19 cellular contexts compared by ENCODE assay signal in the genomic region with DNA sequence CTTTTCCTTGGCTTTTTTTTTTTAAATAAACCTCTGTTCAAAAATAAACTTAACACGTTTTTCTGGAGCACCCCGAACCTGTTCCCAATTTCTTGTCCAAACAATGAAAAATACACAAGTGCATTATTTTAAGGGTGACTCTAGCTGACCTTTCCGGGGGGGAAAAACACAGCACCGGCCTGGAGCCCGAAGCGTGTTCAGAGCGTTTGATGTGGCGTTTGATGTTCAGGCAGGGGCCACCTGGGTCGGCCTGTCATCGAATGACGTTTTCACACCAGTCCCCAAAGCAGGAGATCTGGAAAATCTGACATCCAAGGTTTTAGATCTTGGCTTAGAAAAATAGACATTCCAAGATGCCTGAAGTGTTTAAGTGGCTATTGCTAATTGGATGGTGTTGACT.
DNase-seq lines count a peak whose midpoint lies in the region; ATAC-seq, FAIRE-seq and TF ChIP-seq lines count a peak whose summit lies in the region.
"Had no signal": no experiment of that assay in that cellular context is flagged by ENCODE, and none has a peak within 500 bp of the region (broad histone marks: within the 10 kb centered on the region; RNA-seq: fewer than 3 reads in every experiment).

No MANE protein-coding gene starts in this region.

- no peaks in the 10 kb centered on the region for H3K79me2 ChIP-seq in MM.1S (ENCODE audit: low read length)

- H3K4me1 ChIP-seq in HEK293 (ENCODE audit: control insufficient read depth, insufficient read depth, low read length) (no peaks in the 10 kb centered on the region), MM.1S (ENCODE audit: low read length) (no peaks in the 10 kb centered on the region)
- H3K4me1 ChIP-seq: BE2C had no signal

- TF ChIP-seq CTCF in HEK293 (tag by site-specific recombination; IDR thresholded peaks at IDR 0.05) (no peak), bronchial epithelial cell (IDR thresholded peaks at IDR 0.05; ENCODE audit: insufficient read depth, low read length, severe bottlenecking) (no peak), osteocyte (IDR thresholded peaks at IDR 0.05) (no peak), MM.1S (IDR thresholded peaks at IDR 0.05; ENCODE audit: low read length) (no peak)

- no peak overlapping the region for H3K4me3 ChIP-seq in HEK293 (ENCODE audit: low read depth, low read length)
- no peak overlapping the region for H3K4me3 ChIP-seq in bronchial epithelial cell (ENCODE audit: low read depth, low read length)
- H3K4me3 ChIP-seq in MM.1S (ENCODE audit: low read length) = no peak overlapping the region

- H3K27me3 ChIP-seq in bronchial epithelial cell (ENCODE audit: control insufficient read depth, insufficient read depth, low read length) (no peaks in the 10 kb centered on the region), MM.1S (replicated peaks; ENCODE audit: insufficient read depth, low read length) (no peaks in the 10 kb centered on the region)
- H3K27me3 ChIP-seq: BE2C had no signal

- H3K4me1 Mint-ChIP-seq in osteocyte (ENCODE audit: unreplicated experiment) = no peaks in the 10 kb centered on the region
- H3K4me1 Mint-ChIP-seq: CD8-positive, alpha-beta memory T cell had no signal

- no peaks in the 10 kb centered on the region for H3K9me2 ChIP-seq in MM.1S (replicated peaks; ENCODE audit: insufficient read depth, low read length)

- no peaks in the 10 kb centered on the region for H3F3A ChIP-seq in MM.1S (ENCODE audit: insufficient read depth, low read length)

- H3K4me3 Mint-ChIP-seq in osteocyte (ENCODE audit: unreplicated experiment) = no peak overlapping the region
- H3K4me3 Mint-ChIP-seq: CD4-positive, CD25-positive, alpha-beta regulatory T cell had no signal

- no peak overlapping the region for H3K27ac ChIP-seq in HEK293 (ENCODE audit: extremely low read depth, low read depth, low read length)
- no peak overlapping the region for H3K27ac ChIP-seq in MM.1S (ENCODE audit: low read length)

- H3K36me3 ChIP-seq in HEK293 (ENCODE audit: control insufficient read depth in 2 of 2, insufficient read depth in 1 of 2, low read length in 2 of 2) (no peaks in the 10 kb centered on the region), bronchial epithelial cell (ENCODE audit: control insufficient read depth, insufficient read depth, low read length) (no peaks in the 10 kb centered on the region), MM.1S (replicated peaks; ENCODE audit: insufficient read depth, low read length) (no peaks in the 10 kb centered on the region)
- H3K36me3 ChIP-seq: BE2C had no signal

- H3K9me3 ChIP-seq in HEK293 (ENCODE audit: control insufficient read depth, insufficient read depth, low read depth, low read length) (no peaks in the 10 kb centered on the region), MM.1S (replicated peaks; ENCODE audit: insufficient read depth, low read length) (no peaks in the 10 kb centered on the region)
- H3K9me3 ChIP-seq: BE2C had no signal

- no peaks in the 10 kb centered on the region for H3K36me3 Mint-ChIP-seq in osteocyte (ENCODE audit: unreplicated experiment)
- H3K36me3 Mint-ChIP-seq: CD4-positive, CD25-positive, alpha-beta regulatory T cell; CD8-positive, alpha-beta memory T cell had no signal

- H3K9ac ChIP-seq in MM.1S (ENCODE audit: low read length) = no peak overlapping the region

- no peak overlapping the region for H3K4me2 ChIP-seq in MM.1S (ENCODE audit: low read depth, low read length)

- POLR2A ChIA-PET in HEK293 (lab: Yijun Ruan, JAX) = no interaction called here

- no peak overlapping the region for H3K27ac Mint-ChIP-seq in osteocyte (ENCODE audit: unreplicated experiment)
- H3K27ac Mint-ChIP-seq: CD4-positive, CD25-positive, alpha-beta regulatory T cell; CD8-positive, alpha-beta memory T cell had no signal

- CTCF ChIA-PET in HEK293 (lab: Yijun Ruan, JAX) = no interaction called here

- FAIRE-seq in bronchial epithelial cell (lab: Jason Lieb, UNC) = peak; percentile 94

- peaks cover 8% of the 10 kb centered on the region for H3K9me3 Mint-ChIP-seq in osteocyte (ENCODE audit: unreplicated experiment)

- no peaks in the 10 kb centered on the region for H3K27me3 Mint-ChIP-seq in osteocyte (ENCODE audit: unreplicated experiment)
- H3K27me3 Mint-ChIP-seq: CD4-positive, CD25-positive, alpha-beta regulatory T cell had no signal

- no peaks in the 10 kb centered on the region for H4K20me1 ChIP-seq in MM.1S (ENCODE audit: insufficient read depth, low read length)

- no peak overlapping the region for H2AFZ ChIP-seq in MM.1S (ENCODE audit: low read length)

- DNase-seq in bronchial epithelial cell (ENCODE audit: low read depth) = no peak
- peak; percentile 32 for DNase-seq in left kidney (ENCODE audit: low read depth, low spot score)
- DNase-seq in osteocyte (ENCODE audit: extremely low spot score, unreplicated experiment) = peak; percentile 49
- DNase-seq in MM.1S = no peak
- DNase-seq in activated naive CD4-positive, alpha-beta T cell treated with anti-CD3 and anti-CD28 coated beads, Interleukin-2, amount 50 U/mL, for 16 hours = no peak
- DNase-seq: BE2C; C1 segment of cervical spinal cord; CD4-positive, CD25-positive, alpha-beta regulatory T cell; CD8-positive, alpha-beta memory T cell; COR-L47; DMS79; GDM1; GOT3; H7; KG1 had no signal

- no peak for ATAC-seq in GM21367 (IDR thresholded peaks at IDR 0.05; ENCODE audit: unreplicated experiment)
- ATAC-seq in HG03280 (IDR thresholded peaks at IDR 0.05; ENCODE audit: unreplicated experiment) = no peak
- ATAC-seq: HCT116 had no signal

TF ChIP-seq in HEK293, 187 proteins besides CTCF, POLR2A, EP300 and RAD21 (continues in another document):
- TF ChIP-seq ZNF830 (tag by site-specific recombination; IDR thresholded peaks at IDR 0.05; ENCODE audit: low read depth) (no peak), ZBTB7A (tag by site-specific recombination; IDR thresholded peaks at IDR 0.05; ENCODE audit: low read depth) (no peak), ZNF292 (tag by site-specific recombination; IDR thresholded peaks at IDR 0.05; ENCODE audit: borderline replicate concordance, low read depth) (no peak), ZNF571 (tag by site-specific recombination; IDR thresholded peaks at IDR 0.05) (no peak), TCF7L2 (IDR thresholded peaks at IDR 0.05; ENCODE audit: borderline replicate concordance, low read depth, low read length) (peak; percentile 85)
- TF ChIP-seq, protein P1, sequence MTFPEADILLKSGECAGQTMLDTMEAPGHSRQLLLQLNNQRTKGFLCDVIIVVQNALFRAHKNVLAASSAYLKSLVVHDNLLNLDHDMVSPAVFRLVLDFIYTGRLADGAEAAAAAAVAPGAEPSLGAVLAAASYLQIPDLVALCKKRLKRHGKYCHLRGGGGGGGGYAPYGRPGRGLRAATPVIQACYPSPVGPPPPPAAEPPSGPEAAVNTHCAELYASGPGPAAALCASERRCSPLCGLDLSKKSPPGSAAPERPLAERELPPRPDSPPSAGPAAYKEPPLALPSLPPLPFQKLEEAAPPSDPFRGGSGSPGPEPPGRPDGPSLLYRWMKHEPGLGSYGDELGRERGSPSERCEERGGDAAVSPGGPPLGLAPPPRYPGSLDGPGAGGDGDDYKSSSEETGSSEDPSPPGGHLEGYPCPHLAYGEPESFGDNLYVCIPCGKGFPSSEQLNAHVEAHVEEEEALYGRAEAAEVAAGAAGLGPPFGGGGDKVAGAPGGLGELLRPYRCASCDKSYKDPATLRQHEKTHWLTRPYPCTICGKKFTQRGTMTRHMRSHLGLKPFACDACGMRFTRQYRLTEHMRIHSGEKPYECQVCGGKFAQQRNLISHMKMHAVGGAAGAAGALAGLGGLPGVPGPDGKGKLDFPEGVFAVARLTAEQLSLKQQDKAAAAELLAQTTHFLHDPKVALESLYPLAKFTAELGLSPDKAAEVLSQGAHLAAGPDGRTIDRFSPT (tag by site-specific recombination; IDR thresholded peaks at IDR 0.05) = no peak
- TF ChIP-seq, protein P2, sequence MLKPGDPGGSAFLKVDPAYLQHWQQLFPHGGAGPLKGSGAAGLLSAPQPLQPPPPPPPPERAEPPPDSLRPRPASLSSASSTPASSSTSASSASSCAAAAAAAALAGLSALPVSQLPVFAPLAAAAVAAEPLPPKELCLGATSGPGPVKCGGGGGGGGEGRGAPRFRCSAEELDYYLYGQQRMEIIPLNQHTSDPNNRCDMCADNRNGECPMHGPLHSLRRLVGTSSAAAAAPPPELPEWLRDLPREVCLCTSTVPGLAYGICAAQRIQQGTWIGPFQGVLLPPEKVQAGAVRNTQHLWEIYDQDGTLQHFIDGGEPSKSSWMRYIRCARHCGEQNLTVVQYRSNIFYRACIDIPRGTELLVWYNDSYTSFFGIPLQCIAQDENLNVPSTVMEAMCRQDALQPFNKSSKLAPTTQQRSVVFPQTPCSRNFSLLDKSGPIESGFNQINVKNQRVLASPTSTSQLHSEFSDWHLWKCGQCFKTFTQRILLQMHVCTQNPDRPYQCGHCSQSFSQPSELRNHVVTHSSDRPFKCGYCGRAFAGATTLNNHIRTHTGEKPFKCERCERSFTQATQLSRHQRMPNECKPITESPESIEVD (tag by site-specific recombination; IDR thresholded peaks at IDR 0.05) = no peak
- TF ChIP-seq, protein P3, sequence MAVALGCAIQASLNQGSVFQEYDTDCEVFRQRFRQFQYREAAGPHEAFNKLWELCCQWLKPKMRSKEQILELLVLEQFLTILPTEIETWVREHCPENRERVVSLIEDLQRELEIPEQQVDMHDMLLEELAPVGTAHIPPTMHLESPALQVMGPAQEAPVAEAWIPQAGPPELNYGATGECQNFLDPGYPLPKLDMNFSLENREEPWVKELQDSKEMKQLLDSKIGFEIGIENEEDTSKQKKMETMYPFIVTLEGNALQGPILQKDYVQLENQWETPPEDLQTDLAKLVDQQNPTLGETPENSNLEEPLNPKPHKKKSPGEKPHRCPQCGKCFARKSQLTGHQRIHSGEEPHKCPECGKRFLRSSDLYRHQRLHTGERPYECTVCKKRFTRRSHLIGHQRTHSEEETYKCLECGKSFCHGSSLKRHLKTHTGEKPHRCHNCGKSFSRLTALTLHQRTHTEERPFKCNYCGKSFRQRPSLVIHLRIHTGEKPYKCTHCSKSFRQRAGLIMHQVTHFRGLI (tag by site-specific recombination; IDR thresholded peaks at IDR 0.05) = no peak

Comparison
In these comparisons a context has a peak if more than half of its experiments do, and no peak if none do; other contexts are left out.
1. DNase-seq: peak in left kidney (single experiment) and osteocyte (single experiment); none in bronchial epithelial cell (single experiment), MM.1S (single experiment) and activated naive CD4-positive, alpha-beta T cell treated with anti-CD3 and anti-CD28 coated beads, Interleukin-2, amount 50 U/mL, for 16 hours (single experiment).